In genomic region chr6:156634048-156634447, GRCh38 we compare ENCODE assay signal across 22 cellular contexts.
DNase-seq lines count a peak whose midpoint lies in the region; ATAC-seq, FAIRE-seq and TF ChIP-seq lines count a peak whose summit lies in the region.
"Had no signal": no experiment of that assay in that cellular context is flagged by ENCODE, and none has a peak within 500 bp of the region (broad histone marks: within the 10 kb centered on the region; RNA-seq: fewer than 3 reads in every experiment).

No MANE protein-coding gene starts in this region.

- H3K79me2 ChIP-seq in DND-41 (ENCODE audit: insufficient read depth, low read length) (no peaks in the 10 kb centered on the region), Karpas-422 (ENCODE audit: low read length) (no peaks in the 10 kb centered on the region), GM12878 (ENCODE audit: control insufficient read depth, insufficient read depth, low read length) (no peaks in the 10 kb centered on the region), mesendoderm (ENCODE audit: control insufficient read depth, insufficient read depth, low read length) (no peaks in the 10 kb centered on the region)

- peak overlapping the region in 1 of 2 donors; percentile 44 for H3K27ac Mint-ChIP-seq in natural killer cell

- no peak for TF ChIP-seq POLR2A in GM12878 (IDR thresholded peaks at IDR 0.05; ENCODE audit: low read depth, low read length)

- H4K8ac ChIP-seq in mesendoderm (ENCODE audit: low read depth, low read length), result no peak overlapping the region

- 0 out of 2 replicates have a peak, but pooled peaks cover 2% of the 10 kb centered on the region for H3K4me1 ChIP-seq in DND-41 (ENCODE audit: insufficient read depth, low read length)
- H3K4me1 ChIP-seq in Karpas-422 (ENCODE audit: low read length), result peaks cover 26% of the 10 kb centered on the region
- peaks cover 32% of the 10 kb centered on the region for H3K4me1 ChIP-seq in GM12878 (ENCODE audit: control insufficient read depth, insufficient read depth, low read length)
- H3K4me1 ChIP-seq in mesendoderm (ENCODE audit: control insufficient read depth, low read depth, low read length), result no peaks in the 10 kb centered on the region
- H3K4me1 ChIP-seq: foreskin keratinocyte had no signal

- no peaks in the 10 kb centered on the region for H3K27me3 Mint-ChIP-seq in natural killer cell (ENCODE audit: low read depth in 2 of 2)

- TF ChIP-seq RAD21 in GM12878 (IDR thresholded peaks at IDR 0.05; ENCODE audit: insufficient read depth, low read depth, low read length), result no peak

- H3K27ac ChIP-seq in DND-41 (ENCODE audit: low read length) (no peak overlapping the region), Karpas-422 (ENCODE audit: low read length) (no peak overlapping the region), GM12878 (ENCODE audit: control insufficient read depth, insufficient read depth) (peak overlapping the region; percentile 83; the same call in 1 of the 2 replicates), mesendoderm (ENCODE audit: low read depth, low read length) (no peak overlapping the region)
- H3K27ac ChIP-seq: foreskin keratinocyte had no signal

- H3K9me3 Mint-ChIP-seq in natural killer cell, result no peaks in the 10 kb centered on the region

- SMC1A ChIA-PET in GM12878 (lab: Charles Lee; ENCODE audit: uncharacterized antibody, unreplicated experiment), result no interaction called here

- intact Hi-C loops in GM12878 (cut with micrococcal nuclease; ENCODE audit: unreplicated experiment) (no loop called here), natural killer cell (cut with micrococcal nuclease) (no loop called here)

- no peak for FAIRE-seq in GM12878 (lab: Jason Lieb, UNC)
- FAIRE-seq: bronchial epithelial cell, GM19239, H1, pancreas, urothelium cell line had no signal

- no peaks in the 10 kb centered on the region for H3K36me3 ChIP-seq in DND-41 (ENCODE audit: insufficient read depth, low read length)
- no peaks in the 10 kb centered on the region for H3K36me3 ChIP-seq in Karpas-422 (ENCODE audit: insufficient read depth, low read length)
- H3K36me3 ChIP-seq in GM12878 (ENCODE audit: control insufficient read depth in 2 of 2, insufficient read depth in 2 of 2, low read length in 1 of 2), result no peaks in the 10 kb centered on the region
- H3K36me3 ChIP-seq in mesendoderm (ENCODE audit: control insufficient read depth, insufficient read depth, low read length), result no peaks in the 10 kb centered on the region
- H3K36me3 ChIP-seq: pancreas had no signal

- no peaks in the 10 kb centered on the region for H3K36me3 Mint-ChIP-seq in natural killer cell

- H3K4me3 Mint-ChIP-seq in natural killer cell, result peak overlapping the region; percentile 32

- RAD21 ChIA-PET in GM12878 (lab: Charles Lee; ENCODE audit: unreplicated experiment), result interaction anchor here (1.0 kb wide), 1 partner anchor 87 kb away, joined by 3 read pairs; no protein-coding TSS in a partner anchor

- no peak overlapping the region for H3K18ac ChIP-seq in mesendoderm (ENCODE audit: low read length)

- DNase-seq in DND-41, result no peak
- DNase-seq in Karpas-422, result peak; percentile 23
- no peak for DNase-seq in GM12878 (ENCODE audit: low read depth, low spot score)
- DNase-seq in natural killer cell, result no peak
- DNase-seq in mesendoderm, result no peak
- DNase-seq in DMS53 (lab: John Stamatoyannopoulos, UW), result no peak
- no peak for DNase-seq in COR-L47 (lab: John Stamatoyannopoulos, UW)
- no peak for DNase-seq in RKO (ENCODE audit: low spot score)
- DNase-seq: cortex of kidney, foreskin keratinocyte, GDM1, hypothalamus, islet precursor cell, NCI-H1417, NCI-H510A treated with DMSO at 0.1 percent for 48 hours, pancreas, substantia nigra, T-helper 9 cell had no signal

- TF ChIP-seq CTCF in DND-41 (IDR thresholded peaks at IDR 0.05; ENCODE audit: borderline replicate concordance, extremely low read depth, low read length, poor library complexity, severe bottlenecking) (no peak), GM12878 (IDR thresholded peaks at IDR 0.05 in 2 of 3, conservative IDR thresholded peaks at IDR 0.05 in 1 of 3; ENCODE audit: control insufficient read depth in 2 of 3, extremely low read depth in 1 of 3, insufficient read depth in 1 of 3, low read depth in 3 of 3, low read length in 3 of 3) (no peak), natural killer cell (IDR thresholded peaks at IDR 0.05) (no peak)

- H3K79me1 ChIP-seq in mesendoderm (ENCODE audit: low read length), result no peaks in the 10 kb centered on the region

- no peaks in the 10 kb centered on the region for H3K9me3 ChIP-seq in DND-41 (ENCODE audit: insufficient read depth, low read length, severe bottlenecking)
- H3K9me3 ChIP-seq in Karpas-422 (ENCODE audit: low read length), result no peaks in the 10 kb centered on the region
- H3K9me3 ChIP-seq in GM12878 (replicated peaks; ENCODE audit: control insufficient read depth, insufficient read depth, low read length), result peaks cover 3% of the 10 kb centered on the region; the same call in 1 of the 3 replicates
- H3K9me3 ChIP-seq: pancreas had no signal

- in situ Hi-C loops in GM12878 (cut with MboI), result no loop called here

- H3K4me2 ChIP-seq in DND-41 (ENCODE audit: insufficient read depth, low read length) (no peak overlapping the region), Karpas-422 (ENCODE audit: low read depth, low read length, poor library complexity, severe bottlenecking) (no peak overlapping the region), GM12878 (ENCODE audit: control insufficient read depth, insufficient read depth) (0 out of 2 replicates have a peak overlapping the region, but pooled peaks have one; percentile 94), mesendoderm (ENCODE audit: low read length) (no peak overlapping the region)

- H3K27me3 ChIP-seq in DND-41 (ENCODE audit: insufficient read depth, low read length, poor library complexity), result no peaks in the 10 kb centered on the region
- H3K27me3 ChIP-seq in Karpas-422 (ENCODE audit: low read length), result no peaks in the 10 kb centered on the region
- H3K27me3 ChIP-seq in GM12878 (replicated peaks in 1 of 2; ENCODE audit: control insufficient read depth in 2 of 2, insufficient read depth in 2 of 2, low read length in 1 of 2), result no peaks in the 10 kb centered on the region
- H3K27me3 ChIP-seq in mesendoderm (ENCODE audit: insufficient read depth, low read length, poor library complexity), result no peaks in the 10 kb centered on the region
- H3K27me3 ChIP-seq: foreskin keratinocyte, pancreas had no signal

- no peak overlapping the region for H3K56ac ChIP-seq in mesendoderm (ENCODE audit: low read length)

- peak; percentile 50; the same call in 1 of the 3 replicates for ATAC-seq in DND-41 (ENCODE audit: insufficient read depth, low read depth)
- ATAC-seq in GM12878, result no peak
- ATAC-seq in natural killer cell, result peak in 1 of 3 donors; percentile 28
- ATAC-seq: foreskin keratinocyte had no signal

- no peak overlapping the region for H3K4ac ChIP-seq in mesendoderm (ENCODE audit: low read depth, low read length)

- no peak overlapping the region for H2AK5ac ChIP-seq in mesendoderm (ENCODE audit: low read length)

- no peak for TF ChIP-seq EP300 in GM12878 (IDR thresholded peaks at IDR 0.05; ENCODE audit: borderline replicate concordance in 1 of 2, control insufficient read depth in 1 of 2, low read depth in 2 of 2, low read length in 2 of 2)

- no peak overlapping the region for H3K23ac ChIP-seq in mesendoderm (ENCODE audit: low read length)

- H4K20me1 ChIP-seq in DND-41 (ENCODE audit: insufficient read depth, low read length) (no peaks in the 10 kb centered on the region), Karpas-422 (ENCODE audit: insufficient read depth, low read depth, low read length) (no peaks in the 10 kb centered on the region), GM12878 (ENCODE audit: control insufficient read depth, insufficient read depth) (no peaks in the 10 kb centered on the region)

- H2BK120ac ChIP-seq in mesendoderm (ENCODE audit: low read depth, low read length), result no peak overlapping the region

- no TSS peak for BruUV-seq in GM12878 (replicated peaks; lab: Mats Ljungman, UMichigan)

- no peak overlapping the region for H3K9ac ChIP-seq in DND-41 (ENCODE audit: low read depth, low read length)
- H3K9ac ChIP-seq in Karpas-422 (ENCODE audit: low read length), result no peak overlapping the region
- no peak overlapping the region for H3K9ac ChIP-seq in GM12878 (ENCODE audit: control insufficient read depth, insufficient read depth, low read length)
- H3K9ac ChIP-seq in mesendoderm (ENCODE audit: low read length), result no peak overlapping the region

- CTCF ChIA-PET in GM12878 (lab: Yijun Ruan, JAX), result no interaction called here

- H2AFZ ChIP-seq in DND-41 (ENCODE audit: low read depth, low read length), result 0 out of 2 replicates have a peak overlapping the region, but pooled peaks have one; percentile 36
- H2AFZ ChIP-seq in Karpas-422 (ENCODE audit: low read length), result no peak overlapping the region
- H2AFZ ChIP-seq in GM12878 (ENCODE audit: control insufficient read depth, low read depth, low read length), result peak overlapping the region; percentile 59

- H2BK15ac ChIP-seq in mesendoderm (replicated peaks; ENCODE audit: low read depth), result no peak overlapping the region

- H2BK5ac ChIP-seq in mesendoderm (ENCODE audit: low read length), result no peak overlapping the region

- 80% methylated on average over 4 of the region's 4 CpGs for WGBS in GM12878 (ENCODE audit: insufficient coverage, insufficient replicate concordance, low lambda C conversion rate, missing lambda C conversion rate)
- WGBS in mesendoderm (ENCODE audit: extremely low coverage, insufficient coverage, low lambda C conversion rate), result no CpG with 5 or more reads among the region's 4 CpGs

- no peaks in the 10 kb centered on the region for H3K9me2 ChIP-seq in Karpas-422 (replicated peaks; ENCODE audit: insufficient read depth, low read length)

- POLR2A ChIA-PET in GM12878 (lab: Charles Lee), result no interaction called here

- H3K4me1 Mint-ChIP-seq in natural killer cell, result peaks cover 25% of the 10 kb centered on the region in 2 donors

- H4K5ac ChIP-seq in mesendoderm (ENCODE audit: low read length), result no peak overlapping the region

- no peak overlapping the region for H3K4me3 ChIP-seq in DND-41 (ENCODE audit: low read depth in 1 of 2, low read length in 2 of 2)
- H3K4me3 ChIP-seq in Karpas-422 (ENCODE audit: low read length), result no peak overlapping the region
- H3K4me3 ChIP-seq in GM12878, result no peak overlapping the region
- no peak overlapping the region for H3K4me3 ChIP-seq in mesendoderm (ENCODE audit: low read length)

TF ChIP-seq in GM12878, 131 proteins besides CTCF, POLR2A, EP300 and RAD21 (continues in another document):
- TF ChIP-seq EED (IDR thresholded peaks at IDR 0.05; ENCODE audit: low read depth) (peak; percentile 58; the same call in 1 of the 2 replicates), RUNX3 (IDR thresholded peaks at IDR 0.05; ENCODE audit: low read length) (peak; percentile 13; the same call in 1 of the 2 replicates)
